ENCODE assay signal across 2 cellular contexts in the genomic region with DNA sequence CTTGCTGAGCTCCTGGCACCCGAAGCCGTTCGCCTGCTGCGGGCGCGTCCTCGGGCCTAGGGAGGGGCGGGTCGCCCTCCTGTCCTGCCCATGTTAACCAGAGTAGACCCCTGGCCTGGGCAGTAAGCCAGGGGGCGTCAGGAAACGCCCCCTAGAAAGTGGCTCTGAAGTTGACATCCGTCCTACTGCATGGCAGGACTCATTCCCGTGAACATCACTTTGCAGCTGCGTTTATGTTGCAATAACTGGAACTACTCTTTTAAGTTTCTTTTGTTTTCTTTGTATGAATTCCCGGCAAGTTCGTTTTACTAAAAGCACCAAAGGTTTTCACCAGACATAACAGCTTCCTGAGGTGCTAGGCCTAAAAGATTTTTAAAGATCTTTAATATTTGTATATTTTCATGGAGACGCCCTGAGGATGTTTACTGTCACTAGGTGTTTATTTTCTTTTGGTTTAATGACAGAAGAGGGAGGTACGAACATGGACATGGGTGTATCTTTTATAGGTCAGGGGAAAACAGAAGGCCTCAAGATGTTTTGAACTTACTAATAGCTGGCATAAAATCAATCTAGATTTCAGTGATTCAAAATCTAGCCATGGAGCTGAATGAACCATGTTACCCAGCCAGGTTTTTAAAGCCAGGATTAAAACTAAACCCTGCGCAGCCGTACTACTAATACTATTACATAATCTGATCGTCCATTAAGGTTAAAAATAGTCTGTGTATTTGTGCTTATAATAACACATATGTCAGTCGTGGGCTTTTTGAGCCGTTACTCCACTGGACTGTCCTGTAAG.
A peak's percentile ranks its signal among the peaks of the same experiment; 100 is the strongest.
TF ChIP-seq lines count a peak whose summit lies in the region.

No MANE protein-coding gene starts in this region.

TF ChIP-seq in HEK293T, 16 proteins besides CTCF, POLR2A, EP300 and RAD21 (continued from another document):
- TF ChIP-seq FOXA1 (IDR thresholded peaks at IDR 0.05) (peak; percentile 16; the same call in 1 of the 2 replicates), TARDBP (IDR thresholded peaks at IDR 0.05) (no peak)

TF ChIP-seq in endothelial cell of umbilical vein, 7 proteins besides CTCF, POLR2A, EP300 and RAD21 (continued from another document):
- TF ChIP-seq GATA2 (IDR thresholded peaks at IDR 0.05; ENCODE audit: insufficient read depth, insufficient read length, low read depth, low read length) (no peak), EZH2 (IDR thresholded peaks at IDR 0.05; ENCODE audit: borderline replicate concordance, low read depth, low read length, severe bottlenecking) (no peak), JUN (IDR thresholded peaks at IDR 0.05; ENCODE audit: borderline replicate concordance, insufficient read depth, insufficient read length, low read depth) (no peak), FOS (IDR thresholded peaks at IDR 0.05; ENCODE audit: borderline replicate concordance, insufficient read depth, low read length) (no peak), MYC (IDR thresholded peaks at IDR 0.05; ENCODE audit: low read depth, low read length) (no peak), MAX (IDR thresholded peaks at IDR 0.05; ENCODE audit: insufficient read depth, insufficient read length) (no peak)
